Comparison of ENCODE assay signal across 2 cellular contexts in genomic region chr16:87133112-87133850, GRCh38.
TF ChIP-seq lines count a peak whose summit lies in the region.

No MANE protein-coding gene starts in this region.

TF ChIP-seq in WTC11, 78 proteins besides CTCF, POLR2A, EP300 and RAD21 (continued from another document):
- TF ChIP-seq USF2 (CRISPR knock-in tag; IDR thresholded peaks at IDR 0.05): no peak

TF ChIP-seq in H1, 55 proteins besides CTCF, POLR2A, EP300 and RAD21 (continued from another document):
- TF ChIP-seq, protein P1, sequence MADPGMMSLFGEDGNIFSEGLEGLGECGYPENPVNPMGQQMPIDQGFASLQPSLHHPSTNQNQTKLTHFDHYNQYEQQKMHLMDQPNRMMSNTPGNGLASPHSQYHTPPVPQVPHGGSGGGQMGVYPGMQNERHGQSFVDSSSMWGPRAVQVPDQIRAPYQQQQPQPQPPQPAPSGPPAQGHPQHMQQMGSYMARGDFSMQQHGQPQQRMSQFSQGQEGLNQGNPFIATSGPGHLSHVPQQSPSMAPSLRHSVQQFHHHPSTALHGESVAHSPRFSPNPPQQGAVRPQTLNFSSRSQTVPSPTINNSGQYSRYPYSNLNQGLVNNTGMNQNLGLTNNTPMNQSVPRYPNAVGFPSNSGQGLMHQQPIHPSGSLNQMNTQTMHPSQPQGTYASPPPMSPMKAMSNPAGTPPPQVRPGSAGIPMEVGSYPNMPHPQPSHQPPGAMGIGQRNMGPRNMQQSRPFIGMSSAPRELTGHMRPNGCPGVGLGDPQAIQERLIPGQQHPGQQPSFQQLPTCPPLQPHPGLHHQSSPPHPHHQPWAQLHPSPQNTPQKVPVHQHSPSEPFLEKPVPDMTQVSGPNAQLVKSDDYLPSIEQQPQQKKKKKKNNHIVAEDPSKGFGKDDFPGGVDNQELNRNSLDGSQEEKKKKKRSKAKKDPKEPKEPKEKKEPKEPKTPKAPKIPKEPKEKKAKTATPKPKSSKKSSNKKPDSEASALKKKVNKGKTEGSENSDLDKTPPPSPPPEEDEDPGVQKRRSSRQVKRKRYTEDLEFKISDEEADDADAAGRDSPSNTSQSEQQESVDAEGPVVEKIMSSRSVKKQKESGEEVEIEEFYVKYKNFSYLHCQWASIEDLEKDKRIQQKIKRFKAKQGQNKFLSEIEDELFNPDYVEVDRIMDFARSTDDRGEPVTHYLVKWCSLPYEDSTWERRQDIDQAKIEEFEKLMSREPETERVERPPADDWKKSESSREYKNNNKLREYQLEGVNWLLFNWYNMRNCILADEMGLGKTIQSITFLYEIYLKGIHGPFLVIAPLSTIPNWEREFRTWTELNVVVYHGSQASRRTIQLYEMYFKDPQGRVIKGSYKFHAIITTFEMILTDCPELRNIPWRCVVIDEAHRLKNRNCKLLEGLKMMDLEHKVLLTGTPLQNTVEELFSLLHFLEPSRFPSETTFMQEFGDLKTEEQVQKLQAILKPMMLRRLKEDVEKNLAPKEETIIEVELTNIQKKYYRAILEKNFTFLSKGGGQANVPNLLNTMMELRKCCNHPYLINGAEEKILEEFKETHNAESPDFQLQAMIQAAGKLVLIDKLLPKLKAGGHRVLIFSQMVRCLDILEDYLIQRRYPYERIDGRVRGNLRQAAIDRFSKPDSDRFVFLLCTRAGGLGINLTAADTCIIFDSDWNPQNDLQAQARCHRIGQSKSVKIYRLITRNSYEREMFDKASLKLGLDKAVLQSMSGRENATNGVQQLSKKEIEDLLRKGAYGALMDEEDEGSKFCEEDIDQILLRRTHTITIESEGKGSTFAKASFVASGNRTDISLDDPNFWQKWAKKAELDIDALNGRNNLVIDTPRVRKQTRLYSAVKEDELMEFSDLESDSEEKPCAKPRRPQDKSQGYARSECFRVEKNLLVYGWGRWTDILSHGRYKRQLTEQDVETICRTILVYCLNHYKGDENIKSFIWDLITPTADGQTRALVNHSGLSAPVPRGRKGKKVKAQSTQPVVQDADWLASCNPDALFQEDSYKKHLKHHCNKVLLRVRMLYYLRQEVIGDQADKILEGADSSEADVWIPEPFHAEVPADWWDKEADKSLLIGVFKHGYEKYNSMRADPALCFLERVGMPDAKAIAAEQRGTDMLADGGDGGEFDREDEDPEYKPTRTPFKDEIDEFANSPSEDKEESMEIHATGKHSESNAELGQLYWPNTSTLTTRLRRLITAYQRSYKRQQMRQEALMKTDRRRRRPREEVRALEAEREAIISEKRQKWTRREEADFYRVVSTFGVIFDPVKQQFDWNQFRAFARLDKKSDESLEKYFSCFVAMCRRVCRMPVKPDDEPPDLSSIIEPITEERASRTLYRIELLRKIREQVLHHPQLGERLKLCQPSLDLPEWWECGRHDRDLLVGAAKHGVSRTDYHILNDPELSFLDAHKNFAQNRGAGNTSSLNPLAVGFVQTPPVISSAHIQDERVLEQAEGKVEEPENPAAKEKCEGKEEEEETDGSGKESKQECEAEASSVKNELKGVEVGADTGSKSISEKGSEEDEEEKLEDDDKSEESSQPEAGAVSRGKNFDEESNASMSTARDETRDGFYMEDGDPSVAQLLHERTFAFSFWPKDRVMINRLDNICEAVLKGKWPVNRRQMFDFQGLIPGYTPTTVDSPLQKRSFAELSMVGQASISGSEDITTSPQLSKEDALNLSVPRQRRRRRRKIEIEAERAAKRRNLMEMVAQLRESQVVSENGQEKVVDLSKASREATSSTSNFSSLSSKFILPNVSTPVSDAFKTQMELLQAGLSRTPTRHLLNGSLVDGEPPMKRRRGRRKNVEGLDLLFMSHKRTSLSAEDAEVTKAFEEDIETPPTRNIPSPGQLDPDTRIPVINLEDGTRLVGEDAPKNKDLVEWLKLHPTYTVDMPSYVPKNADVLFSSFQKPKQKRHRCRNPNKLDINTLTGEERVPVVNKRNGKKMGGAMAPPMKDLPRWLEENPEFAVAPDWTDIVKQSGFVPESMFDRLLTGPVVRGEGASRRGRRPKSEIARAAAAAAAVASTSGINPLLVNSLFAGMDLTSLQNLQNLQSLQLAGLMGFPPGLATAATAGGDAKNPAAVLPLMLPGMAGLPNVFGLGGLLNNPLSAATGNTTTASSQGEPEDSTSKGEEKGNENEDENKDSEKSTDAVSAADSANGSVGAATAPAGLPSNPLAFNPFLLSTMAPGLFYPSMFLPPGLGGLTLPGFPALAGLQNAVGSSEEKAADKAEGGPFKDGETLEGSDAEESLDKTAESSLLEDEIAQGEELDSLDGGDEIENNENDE (IDR thresholded peaks at IDR 0.05; ENCODE audit: insufficient replicate concordance, low read length): no peak
- TF ChIP-seq POLR2AphosphoS5 (IDR thresholded peaks at IDR 0.05; ENCODE audit: low read depth, low read length) (no peak), ASH2L (IDR thresholded peaks at IDR 0.05; ENCODE audit: low read length) (no peak), TEAD4 (IDR thresholded peaks at IDR 0.05; ENCODE audit: low read depth, low read length) (no peak), YY1 (IDR thresholded peaks at IDR 0.05; ENCODE audit: low read depth, low read length) (no peak), EZH2 (IDR thresholded peaks at IDR 0.05; ENCODE audit: low read depth, low read length, severe bottlenecking) (no peak), SP2 (IDR thresholded peaks at IDR 0.05; ENCODE audit: low read length) (no peak), RNF2 (IDR thresholded peaks at IDR 0.05; ENCODE audit: borderline replicate concordance, low read depth, low read length, missing control alignments, poor library complexity, severe bottlenecking) (no peak), SIN3A (conservative IDR thresholded peaks at IDR 0.05 in 1 of 2, IDR thresholded peaks at IDR 0.05 in 1 of 2; ENCODE audit: low read depth in 1 of 2, low read length in 2 of 2) (no peak), PHF8 (conservative IDR thresholded peaks at IDR 0.05; ENCODE audit: low read depth, low read length) (no peak), BACH1 (IDR thresholded peaks at IDR 0.05; ENCODE audit: low read length) (no peak), KDM1A (IDR thresholded peaks at IDR 0.05; ENCODE audit: borderline replicate concordance, low read length) (no peak), ATF2 (IDR thresholded peaks at IDR 0.05; ENCODE audit: low read length) (no peak), TAF7 (optimal IDR thresholded peaks at IDR 0.05; ENCODE audit: borderline replicate concordance, low read depth, low read length) (no peak)
